Comparison of ENCODE assay signal across 1 cellular context in the genomic region with DNA sequence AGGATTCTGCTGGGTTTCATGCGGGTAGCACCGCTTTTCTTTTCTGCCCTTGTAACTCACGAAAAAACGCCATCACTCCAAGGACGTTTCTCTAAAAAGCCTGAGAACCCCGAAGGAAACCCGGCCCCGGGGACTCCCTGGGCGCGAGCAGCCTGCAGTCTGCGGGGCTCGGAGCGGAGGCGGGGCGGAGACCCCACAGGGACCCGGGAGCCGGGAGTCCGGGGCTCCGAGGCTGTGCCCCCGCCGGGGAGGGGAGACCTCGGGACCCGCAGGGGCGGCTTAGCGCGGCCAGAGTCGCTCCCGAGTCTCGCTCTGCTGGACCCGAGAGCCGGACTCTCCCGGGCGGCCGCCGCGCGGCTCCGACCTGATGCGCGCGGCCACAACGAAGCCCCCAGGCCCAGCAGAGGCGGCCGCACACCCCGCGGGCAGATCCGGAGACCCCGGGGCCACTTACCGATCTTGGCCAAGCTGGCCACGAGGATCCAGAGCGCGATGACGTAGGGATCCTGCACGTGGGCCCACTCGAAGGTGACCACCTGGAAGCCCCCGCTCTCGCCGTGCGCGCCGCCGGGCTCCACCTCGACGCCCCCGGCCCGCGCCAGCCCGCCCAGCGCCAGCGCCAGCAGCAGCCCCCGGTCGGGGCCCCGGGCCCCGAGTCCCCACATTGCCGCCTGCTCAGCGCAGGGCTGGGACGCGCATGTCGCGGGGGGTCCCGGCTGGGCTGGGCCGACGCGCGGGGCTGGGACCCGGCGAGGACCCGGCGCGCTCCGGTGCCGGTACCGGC.
TF ChIP-seq lines count a peak whose summit lies in the region.

No MANE protein-coding gene starts in this region.

TF ChIP-seq in endothelial cell of umbilical vein, 7 proteins besides CTCF, POLR2A, EP300 and RAD21:
- no peak for TF ChIP-seq MYC (IDR thresholded peaks at IDR 0.05; ENCODE audit: low read depth, low read length)
- peak; percentile 90 for TF ChIP-seq EZH2 (IDR thresholded peaks at IDR 0.05; ENCODE audit: borderline replicate concordance, low read depth, low read length, severe bottlenecking)
